In genomic region chr17:75720656-75721462, GRCh38 we compare ENCODE assay signal across 8 cellular contexts. TPM values are rescaled to one million over a fixed set of nuclear protein-coding genes. Genes with fewer than 3 reads are reported as not detected.
DNase-seq lines count a peak whose midpoint lies in the region; ATAC-seq and TF ChIP-seq lines count a peak whose summit lies in the region.

TSS of gene ITGB4 (plus strand) at chr17:75721459. CDS start at chr17:75724704, 3,245 bp downstream.

- intact Hi-C loops in ascending aorta (cut with DNase I) (no loop called here), spleen (cut with DNase I; ENCODE audit: low total_unique reads) (no loop called here)

- ATAC-seq in HG03439 (IDR thresholded peaks at IDR 0.05; ENCODE audit: unreplicated experiment) (no peak), HG03095 (IDR thresholded peaks at IDR 0.05; ENCODE audit: unreplicated experiment) (no peak)

- H3K27me3 ChIP-seq in ascending aorta (peaks cover 17% of the 10 kb centered on the region), iPS-20b (ENCODE audit: insufficient read depth, low read length) (peaks cover 41% of the 10 kb centered on the region), spleen (replicated peaks in 1 of 7) (peaks cover 0 to 59% (median 16%) of the 10 kb centered on the region in 7 donors)

- H3K9me3 ChIP-seq in ascending aorta (no peaks in the 10 kb centered on the region), iPS-20b (ENCODE audit: insufficient read depth, low read depth, low read length) (no peaks in the 10 kb centered on the region), spleen (no peaks in the 10 kb centered on the region)

- H3K4me3 ChIP-seq in ascending aorta (peak within 1 kb of the TSS; percentile 50 to 62), iPS-20b (ENCODE audit: low read length) (peak within 1 kb of the TSS; percentile 67), spleen (peak within 1 kb of the TSS; percentile 40 to 75 (median 52))

- WGBS in spleen, 5 donors: 2 to 12% (median 4%) methylated on average over 22 to 70 of the region's 70 CpGs

- no peak within 1 kb of the TSS for H3K27ac ChIP-seq in ascending aorta
- no peak within 1 kb of the TSS for H3K27ac ChIP-seq in iPS-20b (ENCODE audit: low read length)
- peak within 1 kb of the TSS; percentile 65 to 93 (median 85) for H3K27ac ChIP-seq in spleen

- H3K4me1 ChIP-seq in ascending aorta (peaks cover 0 to 6% of the 10 kb centered on the region in 2 donors), iPS-20b (ENCODE audit: insufficient read depth, low read length) (no peaks in the 10 kb centered on the region), spleen (peaks cover 0 to 50% (median 32%) of the 10 kb centered on the region in 6 donors)

- peak; percentile 12 for DNase-seq in NCI-H2171 (lab: John Stamatoyannopoulos, UW)
- DNase-seq in NCI-H2171 treated with DMSO at 0.1 percent for 48 hours (lab: John Stamatoyannopoulos, UW): no peak
- peak; percentile 53 for DNase-seq in T follicular helper cell (ENCODE audit: low read depth)
- DNase-seq in ascending aorta (ENCODE audit: low spot score in 2 of 2): no peak
- peak; percentile 91 for DNase-seq in spleen

- H3K36me3 ChIP-seq in ascending aorta: no peaks in the 10 kb centered on the region
- H3K36me3 ChIP-seq in iPS-20b (ENCODE audit: insufficient read depth, low read depth, low read length): no peaks in the 10 kb centered on the region
- H3K36me3 ChIP-seq in spleen: peaks cover 0 to 12% (median 0%) of the 10 kb centered on the region in 6 donors

- no peak for TF ChIP-seq POLR2A in spleen (IDR thresholded peaks at IDR 0.05)

- TF ChIP-seq CTCF in ascending aorta (IDR thresholded peaks at IDR 0.05) (no peak), spleen (IDR thresholded peaks at IDR 0.05 in 8 of 11, conservative IDR thresholded peaks at IDR 0.05 in 3 of 11) (peak in 1 of 11 experiments; percentile 9)

- peak within 1 kb of the TSS; percentile 32 for H3K9ac ChIP-seq in iPS-20b (ENCODE audit: low read depth, low read length)

RNA-seq across cellular contexts. Expression of gene ITGB4, which starts in this region (rescaled TPM):
- total RNA-seq in ascending aorta: 152 TPM
- total RNA-seq in spleen: 100 to 1,000 TPM in 3 of 7 donors, 10 to 100 TPM in 4; 80.4 to 205 (median 90.1) TPM
- polyA plus RNA-seq in spleen: 10 to 100 TPM; 16.6 to 49.9 (median 30.1) TPM

Comparison
In these comparisons a context has a peak if more than half of its experiments do, and no peak if none do; other contexts are left out.
1. DNase-seq: peak in NCI-H2171 (single experiment), T follicular helper cell (single experiment) and spleen (single experiment); none in NCI-H2171 treated with DMSO at 0.1 percent for 48 hours (single experiment) and ascending aorta (0 of 2).
2. H3K27ac ChIP-seq: peak in spleen (8 of 8); none in ascending aorta (0 of 2) and iPS-20b (single experiment).
3. Peak in every context shown above with its lines, with median percentiles within 50 percentile points of each other: H3K4me3 ChIP-seq.